Comparison of ENCODE assay signal across 1 cellular context in the genomic region with DNA sequence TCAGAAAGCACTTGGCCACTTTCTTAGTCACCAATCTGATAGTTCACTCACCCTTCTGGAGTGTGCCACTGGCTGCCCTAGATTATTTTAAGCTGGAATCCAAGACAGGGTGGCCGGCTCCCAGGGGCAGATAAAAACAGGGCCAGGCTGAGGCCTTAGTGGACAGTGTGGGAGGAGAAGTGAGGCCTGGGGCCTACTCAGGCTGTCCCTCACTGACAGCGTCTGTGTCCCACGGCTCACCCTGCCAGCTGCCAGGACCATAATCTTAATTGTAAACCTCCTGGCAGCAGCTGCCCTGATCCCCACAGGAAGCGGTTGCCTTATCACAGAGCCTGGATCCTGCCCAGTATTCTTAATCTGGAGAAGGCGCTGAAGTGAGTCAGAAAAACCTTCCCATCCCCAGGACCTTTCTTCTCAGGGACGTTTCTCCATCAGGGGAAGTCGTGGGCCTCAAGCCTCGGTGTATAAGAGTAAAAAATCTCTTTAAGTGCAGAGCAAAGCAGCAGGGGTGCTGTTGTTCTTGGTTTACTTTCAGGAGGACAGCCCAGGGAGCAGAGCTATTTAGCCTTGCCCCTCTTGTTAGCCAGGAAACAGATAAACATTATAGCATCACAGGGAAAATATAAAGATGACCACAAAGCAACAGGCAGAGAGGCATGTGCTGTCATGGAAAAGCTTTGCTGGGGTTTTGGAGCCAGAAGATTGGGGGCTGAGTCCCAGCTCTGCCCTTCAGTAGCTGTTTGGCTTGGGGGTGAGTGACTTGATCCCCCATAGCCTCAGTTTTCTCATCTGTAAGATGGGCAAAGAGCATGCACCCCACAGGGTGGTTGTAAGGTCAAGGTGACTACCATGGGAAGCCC.
TF ChIP-seq lines count a peak whose summit lies in the region.

No MANE protein-coding gene starts in this region.

TF ChIP-seq in GM23338, 12 proteins besides CTCF, POLR2A, EP300 and RAD21 (continued from another document):
- TF ChIP-seq, protein P1, sequence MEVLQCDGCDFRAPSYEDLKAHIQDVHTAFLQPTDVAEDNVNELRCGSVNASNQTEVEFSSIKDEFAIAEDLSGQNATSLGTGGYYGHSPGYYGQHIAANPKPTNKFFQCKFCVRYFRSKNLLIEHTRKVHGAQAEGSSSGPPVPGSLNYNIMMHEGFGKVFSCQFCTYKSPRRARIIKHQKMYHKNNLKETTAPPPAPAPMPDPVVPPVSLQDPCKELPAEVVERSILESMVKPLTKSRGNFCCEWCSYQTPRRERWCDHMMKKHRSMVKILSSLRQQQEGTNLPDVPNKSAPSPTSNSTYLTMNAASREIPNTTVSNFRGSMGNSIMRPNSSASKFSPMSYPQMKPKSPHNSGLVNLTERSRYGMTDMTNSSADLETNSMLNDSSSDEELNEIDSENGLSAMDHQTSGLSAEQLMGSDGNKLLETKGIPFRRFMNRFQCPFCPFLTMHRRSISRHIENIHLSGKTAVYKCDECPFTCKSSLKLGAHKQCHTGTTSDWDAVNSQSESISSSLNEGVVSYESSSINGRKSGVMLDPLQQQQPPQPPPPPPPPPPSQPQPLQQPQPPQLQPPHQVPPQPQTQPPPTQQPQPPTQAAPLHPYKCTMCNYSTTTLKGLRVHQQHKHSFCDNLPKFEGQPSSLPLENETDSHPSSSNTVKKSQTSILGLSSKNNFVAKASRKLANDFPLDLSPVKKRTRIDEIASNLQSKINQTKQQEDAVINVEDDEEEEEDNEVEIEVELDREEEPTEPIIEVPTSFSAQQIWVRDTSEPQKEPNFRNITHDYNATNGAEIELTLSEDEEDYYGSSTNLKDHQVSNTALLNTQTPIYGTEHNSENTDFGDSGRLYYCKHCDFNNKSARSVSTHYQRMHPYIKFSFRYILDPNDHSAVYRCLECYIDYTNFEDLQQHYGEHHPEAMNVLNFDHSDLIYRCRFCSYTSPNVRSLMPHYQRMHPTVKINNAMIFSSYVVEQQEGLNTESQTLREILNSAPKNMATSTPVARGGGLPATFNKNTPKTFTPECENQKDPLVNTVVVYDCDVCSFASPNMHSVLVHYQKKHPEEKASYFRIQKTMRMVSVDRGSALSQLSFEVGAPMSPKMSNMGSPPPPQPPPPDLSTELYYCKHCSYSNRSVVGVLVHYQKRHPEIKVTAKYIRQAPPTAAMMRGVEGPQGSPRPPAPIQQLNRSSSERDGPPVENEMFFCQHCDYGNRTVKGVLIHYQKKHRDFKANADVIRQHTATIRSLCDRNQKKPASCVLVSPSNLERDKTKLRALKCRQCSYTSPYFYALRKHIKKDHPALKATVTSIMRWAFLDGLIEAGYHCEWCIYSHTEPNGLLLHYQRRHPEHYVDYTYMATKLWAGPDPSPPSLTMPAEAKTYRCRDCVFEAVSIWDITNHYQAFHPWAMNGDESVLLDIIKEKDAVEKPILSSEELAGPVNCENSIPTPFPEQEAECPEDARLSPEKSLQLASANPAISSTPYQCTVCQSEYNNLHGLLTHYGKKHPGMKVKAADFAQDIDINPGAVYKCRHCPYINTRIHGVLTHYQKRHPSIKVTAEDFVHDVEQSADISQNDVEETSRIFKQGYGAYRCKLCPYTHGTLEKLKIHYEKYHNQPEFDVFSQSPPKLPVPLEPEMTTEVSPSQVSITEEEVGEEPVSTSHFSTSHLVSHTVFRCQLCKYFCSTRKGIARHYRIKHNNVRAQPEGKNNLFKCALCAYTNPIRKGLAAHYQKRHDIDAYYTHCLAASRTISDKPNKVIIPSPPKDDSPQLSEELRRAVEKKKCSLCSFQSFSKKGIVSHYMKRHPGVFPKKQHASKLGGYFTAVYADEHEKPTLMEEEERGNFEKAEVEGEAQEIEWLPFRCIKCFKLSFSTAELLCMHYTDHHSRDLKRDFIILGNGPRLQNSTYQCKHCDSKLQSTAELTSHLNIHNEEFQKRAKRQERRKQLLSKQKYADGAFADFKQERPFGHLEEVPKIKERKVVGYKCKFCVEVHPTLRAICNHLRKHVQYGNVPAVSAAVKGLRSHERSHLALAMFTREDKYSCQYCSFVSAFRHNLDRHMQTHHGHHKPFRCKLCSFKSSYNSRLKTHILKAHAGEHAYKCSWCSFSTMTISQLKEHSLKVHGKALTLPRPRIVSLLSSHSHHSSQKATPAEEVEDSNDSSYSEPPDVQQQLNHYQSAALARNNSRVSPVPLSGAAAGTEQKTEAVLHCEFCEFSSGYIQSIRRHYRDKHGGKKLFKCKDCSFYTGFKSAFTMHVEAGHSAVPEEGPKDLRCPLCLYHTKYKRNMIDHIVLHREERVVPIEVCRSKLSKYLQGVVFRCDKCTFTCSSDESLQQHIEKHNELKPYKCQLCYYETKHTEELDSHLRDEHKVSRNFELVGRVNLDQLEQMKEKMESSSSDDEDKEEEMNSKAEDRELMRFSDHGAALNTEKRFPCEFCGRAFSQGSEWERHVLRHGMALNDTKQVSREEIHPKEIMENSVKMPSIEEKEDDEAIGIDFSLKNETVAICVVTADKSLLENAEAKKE (CRISPR knock-in tag; IDR thresholded peaks at IDR 0.05) = no peak
- no peak for TF ChIP-seq ZNF331 (CRISPR knock-in tag; IDR thresholded peaks at IDR 0.05; ENCODE audit: low read depth)
- TF ChIP-seq ZNF114 (CRISPR knock-in tag; IDR thresholded peaks at IDR 0.05) = no peak
- TF ChIP-seq REST (IDR thresholded peaks at IDR 0.05; ENCODE audit: unreplicated experiment) = no peak
TF ChIP-seq in GM23338: peak in this region for 0.
